In genomic region chr3:178584722-178585121, GRCh38 we compare ENCODE assay signal across 17 cellular contexts. TPM values are rescaled to one million over a fixed set of nuclear protein-coding genes. Genes with fewer than 3 reads are reported as not detected.
DNase-seq lines count a peak whose midpoint lies in the region; ATAC-seq and TF ChIP-seq lines count a peak whose summit lies in the region.
"Had no signal": no experiment of that assay in that cellular context is flagged by ENCODE, and none has a peak within 500 bp of the region (broad histone marks: within the 10 kb centered on the region; RNA-seq: fewer than 3 reads in every experiment).

No MANE protein-coding gene starts in this region.

- no peak for TF ChIP-seq CTCF in 22Rv1 (IDR thresholded peaks at IDR 0.05)
- no peak for TF ChIP-seq CTCF in VCaP (conservative IDR thresholded peaks at IDR 0.05)

- H3K27ac ChIP-seq in 22Rv1 = peak overlapping the region; percentile 58
- peak overlapping the region; percentile 71 for H3K27ac ChIP-seq in VCaP
- H3K27ac ChIP-seq: BLaER1, KMS-11, SJSA1 had no signal

- no peak for ATAC-seq in Right ventricle myocardium superior (ENCODE audit: poor library complexity)
- ATAC-seq: HepG2 had no signal

- intact Hi-C loops in Right ventricle myocardium superior (cut with DNase I) = no loop called here

- DNase-seq in DMS53 (lab: John Stamatoyannopoulos, UW) = peak; percentile 46
- peak; percentile 96 for DNase-seq in NCI-H2107 treated with DMSO at 0.1 percent for 48 hours (lab: John Stamatoyannopoulos, UW; ENCODE audit: unreplicated experiment)
- no peak for DNase-seq in activated gamma-delta T cell (lab: John Stamatoyannopoulos, UW)
- DNase-seq in Right ventricle myocardium superior = no peak
- DNase-seq in NCI-H446 (lab: John Stamatoyannopoulos, UW) = no peak
- DNase-seq: DMS 273 treated with DMSO at 0.1 percent for 48 hours; MG63; NK-92 treated with Interleukin-12 subunit alpha and Interleukin-12 subunit beta, amount 100 ng/mL, for 24 hours; OCI-M1; RPMI8226; T-helper 9 cell had no signal

RNA-seq across cellular contexts. Expression of gene KCNMB2, which starts 48.5 kb away (rescaled TPM):
- 2.6 TPM for total RNA-seq in Right ventricle myocardium superior
- total RNA-seq: HepG2, SJSA1 had no signal

Comparison
In these comparisons a context has a peak if more than half of its experiments do, and no peak if none do; other contexts are left out.
1. DNase-seq: peak in DMS53 (single experiment) and NCI-H2107 treated with DMSO at 0.1 percent for 48 hours (single experiment); none in activated gamma-delta T cell (single experiment), Right ventricle myocardium superior (single experiment) and NCI-H446 (0 of 2).